10 cellular contexts compared by ENCODE assay signal in genomic region chr12:121009744-121010143, GRCh38. TPM values are rescaled to one million over a fixed set of nuclear protein-coding genes. Genes with fewer than 3 reads are reported as not detected.
DNase-seq lines count a peak whose midpoint lies in the region; ATAC-seq, FAIRE-seq and TF ChIP-seq lines count a peak whose summit lies in the region.
"Had no signal": no experiment of that assay in that cellular context is flagged by ENCODE, and none has a peak within 500 bp of the region (broad histone marks: within the 10 kb centered on the region; RNA-seq: fewer than 3 reads in every experiment).

No MANE protein-coding gene starts in this region.

- no peaks in the 10 kb centered on the region; the same call in 1 of the 2 replicates for H3K79me2 ChIP-seq in Loucy (ENCODE audit: insufficient read depth, low read length)
- H3K79me2 ChIP-seq in K562 (ENCODE audit: control insufficient read depth, insufficient read depth, low read length), result peaks cover under 1% of the 10 kb centered on the region; the same call in 2 of the 3 replicates
- peaks cover 3% of the 10 kb centered on the region for H3K79me2 ChIP-seq in HepG2 (ENCODE audit: insufficient read depth, low read length)

- H3K4me1 ChIP-seq in Loucy (ENCODE audit: insufficient read depth, low read length, poor library complexity, severe bottlenecking) (peaks cover 14% of the 10 kb centered on the region), K562 (replicated peaks in 1 of 2; ENCODE audit: control insufficient read depth in 2 of 2, insufficient read depth in 2 of 2, low read length in 2 of 2) (no peaks in the 10 kb centered on the region; a peak in 1 of 5 replicates), HepG2 (ENCODE audit: insufficient read depth, low read length) (peaks cover 3% of the 10 kb centered on the region)

- 76% methylated on average over 10 of the region's 10 CpGs for WGBS in K562 (ENCODE audit: insufficient coverage, low coverage, missing lambda C conversion rate)
- WGBS in HepG2 (ENCODE audit: low lambda C conversion rate), result 67% methylated on average over 10 of the region's 10 CpGs

- H3K4me2 ChIP-seq in Loucy (ENCODE audit: low read depth, low read length, poor library complexity, severe bottlenecking), result no peak overlapping the region
- H3K4me2 ChIP-seq in K562 (ENCODE audit: insufficient read depth, low read length), result no peak overlapping the region
- no peak overlapping the region for H3K4me2 ChIP-seq in HepG2 (ENCODE audit: low read depth, low read length)

- peaks cover 3% of the 10 kb centered on the region for H3K9me1 ChIP-seq in K562 (ENCODE audit: control insufficient read depth, insufficient read depth, low read length)

- POLR2A ChIA-PET in K562 (lab: Yijun Ruan, JAX) (interaction anchor here (1.2 kb wide), 1 partner anchor 13 kb away, joined by 5 read pairs; no protein-coding TSS in a partner anchor), HepG2 (lab: Yijun Ruan, JAX) (interaction anchor here (0.7 to 1.5 kb wide), 4 partner anchors 16 to 38 kb away, joined by 3 to 9 read pairs (median 4); no protein-coding TSS in a partner anchor)

- in situ Hi-C loops in K562 (cut with MboI), result no loop called here
- in situ Hi-C loops in HepG2 (cut with HindIII; ENCODE audit: extremely low pct_ligation_motif_present, low pct_unique_long_range_greater_than_20kb), result no loop called here

- H4K20me1 ChIP-seq in Loucy (ENCODE audit: insufficient read depth, low read length, poor library complexity, severe bottlenecking), result no peaks in the 10 kb centered on the region
- H4K20me1 ChIP-seq in K562 (replicated peaks; ENCODE audit: control insufficient read depth, insufficient read depth, low read length), result no peaks in the 10 kb centered on the region
- H4K20me1 ChIP-seq in HepG2 (ENCODE audit: insufficient read depth, low read length), result 0 out of 2 replicates have a peak, but pooled peaks cover 3% of the 10 kb centered on the region

- H3F3A ChIP-seq in Loucy (ENCODE audit: low read depth), result no peaks in the 10 kb centered on the region

- CTCF ChIA-PET in K562 (lab: Yijun Ruan, JAX; ENCODE audit: low intra/inter-chr PET ratio) (no interaction called here), HepG2 (lab: Yijun Ruan, JAX; ENCODE audit: low intra/inter-chr PET ratio, low total read pairs) (interaction anchor here (0.6 to 1.6 kb wide), 3 partner anchors 65 to 101 kb away, joined by 3 to 12 read pairs (median 4); no protein-coding TSS in a partner anchor)

- no peak overlapping the region for H3K27ac ChIP-seq in K562 (ENCODE audit: extremely low read depth, low read depth, low read length)
- no peak overlapping the region for H3K27ac ChIP-seq in HepG2 (ENCODE audit: extremely low read length, insufficient read depth, low read length)

- peak in 1 of 2 experiments; percentile 42; a peak in 2 of 4 replicates for TF ChIP-seq RAD21 in K562 (CRISPR knock-in tag; conservative IDR thresholded peaks at IDR 0.05 in 1 of 2, IDR thresholded peaks at IDR 0.05 in 1 of 2)
- peak; percentile 56 for TF ChIP-seq RAD21 in HepG2 (CRISPR knock-in tag; IDR thresholded peaks at IDR 0.05)

- peaks cover 7% of the 10 kb centered on the region; the same call in 1 of the 2 replicates for H3K36me3 ChIP-seq in Loucy (ENCODE audit: insufficient read depth, low read length)
- H3K36me3 ChIP-seq in K562 (ENCODE audit: control insufficient read depth, insufficient read depth, low read length), result peaks cover 66% of the 10 kb centered on the region; the same call in 2 of the 3 replicates
- H3K36me3 ChIP-seq in HepG2 (replicated peaks in 1 of 2; ENCODE audit: control insufficient read depth in 1 of 2, insufficient read depth in 2 of 2, low read length in 2 of 2), result peaks cover 12 to 56% of the 10 kb centered on the region in 2 experiments

- intact Hi-C loops in K562 (cut with micrococcal nuclease) (loop anchor here (5.0 to 10.0 kb wide), 3 partner anchors 85 to 205 kb away; partner anchors contain the start of gene P2RX4), HepG2 (cut with micrococcal nuclease; ENCODE audit: unreplicated experiment) (loop anchor here (2.0 kb wide), 1 partner anchor 51 kb away; no protein-coding TSS in a partner anchor)

- TF ChIP-seq EP300 in K562 (IDR thresholded peaks at IDR 0.05; ENCODE audit: low read length), result no peak
- TF ChIP-seq EP300 in HepG2 (IDR thresholded peaks at IDR 0.05; ENCODE audit: low read depth in 2 of 2, low read length in 2 of 2), result no peak
- TF ChIP-seq EP300 in HepG2 (CRISPR knock-in tag; IDR thresholded peaks at IDR 0.05; ENCODE audit: borderline replicate concordance), result no peak

- no peak for FAIRE-seq in K562 (lab: Jason Lieb, UNC)
- peak; percentile 82 for FAIRE-seq in HepG2 (lab: Jason Lieb, UNC)

- peak; percentile 48 for TF ChIP-seq CTCF in Loucy (conservative IDR thresholded peaks at IDR 0.05; ENCODE audit: low read length)
- TF ChIP-seq CTCF in K562 (IDR thresholded peaks at IDR 0.05 in 2 of 3, conservative IDR thresholded peaks at IDR 0.05 in 1 of 3; ENCODE audit: insufficient read depth in 2 of 3, low read depth in 1 of 3, low read length in 3 of 3), result peak; percentile 15 to 48 (median 38); a peak in 4 of 6 replicates
- TF ChIP-seq CTCF in HepG2 (CRISPR knock-in tag; IDR thresholded peaks at IDR 0.05), result peak; percentile 81

- H3K9me3 ChIP-seq in Loucy (ENCODE audit: insufficient read depth, low read depth, low read length) (no peaks in the 10 kb centered on the region), K562 (replicated peaks; ENCODE audit: control insufficient read depth, insufficient read depth, low read depth, low read length) (no peaks in the 10 kb centered on the region), HepG2 (ENCODE audit: low read length) (no peaks in the 10 kb centered on the region)

- BruUV-seq in K562 (replicated peaks; lab: Mats Ljungman, UMichigan) (no TSS peak), HepG2 (replicated peaks; lab: Mats Ljungman, UMichigan) (no TSS peak)

- H3K9ac ChIP-seq in Loucy (ENCODE audit: low read depth, low read length, poor library complexity, severe bottlenecking) (no peak overlapping the region), K562 (ENCODE audit: insufficient read depth in 1 of 2, low read depth in 2 of 2, low read length in 2 of 2) (no peak overlapping the region), HepG2 (ENCODE audit: insufficient read depth, low read depth, low read length) (no peak overlapping the region)

- TF ChIP-seq POLR2A in K562 (conservative IDR thresholded peaks at IDR 0.05) (no peak), HepG2 (IDR thresholded peaks at IDR 0.05; ENCODE audit: insufficient read depth in 1 of 2, low read depth in 2 of 2, low read length in 2 of 2) (no peak)

- no peaks in the 10 kb centered on the region for H3K9me2 ChIP-seq in Loucy (replicated peaks; ENCODE audit: low read depth, low read length)

- ATAC-seq in K562, result peak; percentile 71
- ATAC-seq in HepG2, result peak; percentile 76
- ATAC-seq in HG02798 (IDR thresholded peaks at IDR 0.05; ENCODE audit: poor library complexity, unreplicated experiment), result no peak
- ATAC-seq in GM18519 (IDR thresholded peaks at IDR 0.05; ENCODE audit: low FRiP score, unreplicated experiment), result no peak
- no peak for ATAC-seq in HG03442 (IDR thresholded peaks at IDR 0.05; ENCODE audit: unreplicated experiment)
- ATAC-seq in HG03139 (IDR thresholded peaks at IDR 0.05; ENCODE audit: unreplicated experiment), result no peak

- DNase-seq in Ammon's horn (ENCODE audit: low spot score), result peak; percentile 17
- DNase-seq in K562 (ENCODE audit: extremely low read depth in 1 of 4, low spot score in 3 of 4), result no peak
- peak; percentile 49 for DNase-seq in HepG2 (ENCODE audit: low spot score)

- H3K4me3 ChIP-seq in Loucy (ENCODE audit: low read length, poor library complexity, severe bottlenecking) (no peak overlapping the region), K562 (no peak overlapping the region), HepG2 (replicated peaks in 1 of 3; ENCODE audit: insufficient read depth in 1 of 3, low read depth in 2 of 3, low read length in 3 of 3) (no peak overlapping the region)

- H3K27me3 ChIP-seq in Loucy (ENCODE audit: insufficient read depth, low read length, poor library complexity, severe bottlenecking), result no peaks in the 10 kb centered on the region
- no peaks in the 10 kb centered on the region for H3K27me3 ChIP-seq in K562 (ENCODE audit: control insufficient read depth in 2 of 2, insufficient read depth in 2 of 2, low read length in 2 of 2)
- H3K27me3 ChIP-seq in HepG2 (ENCODE audit: control insufficient read depth in 1 of 2, insufficient read depth in 2 of 2, low read length in 2 of 2), result no peaks in the 10 kb centered on the region

- H2AFZ ChIP-seq in Loucy (ENCODE audit: low read length), result no peak overlapping the region
- no peak overlapping the region for H2AFZ ChIP-seq in K562 (ENCODE audit: low read depth, low read length)
- H2AFZ ChIP-seq in HepG2 (ENCODE audit: low read length), result no peak overlapping the region

RNA-seq across cellular contexts. Expression of gene C12orf43, which starts 6.5 kb away (rescaled TPM):
- total RNA-seq in K562 (2011; cell fraction: chromatin; rRNA removed; ENCODE audit: low replicate concordance), result 13.8 and 21.2 TPM in 2 replicates
- 13.0 and 18.5 TPM in 2 replicates for total RNA-seq in K562 (2011; cell fraction: nucleolus; rRNA removed)
- 15.0 and 20.5 TPM in 2 replicates for total RNA-seq in K562 (2011; cell fraction: nucleoplasm; rRNA removed)
- total RNA-seq in K562 (2014; rRNA removed), result 21.6 and 22.3 TPM in 2 replicates
- total RNA-seq in K562 (2014; rRNA removed; fragmentation: Illumina TruSeq; extraction: Trizol), result 10.4 and 11.4 TPM in 2 replicates
- total RNA-seq in K562 (2015; rRNA removed; fragmentation: Illumina TruSeq; extraction: Trizol), result 15.7 and 16.8 TPM in 2 replicates
- total RNA-seq in K562 (2021), result 19.6 and 20.8 TPM in 2 replicates
- polyA plus RNA-seq in K562 (2011; rRNA removed), result 9.8 and 10.5 TPM in 2 replicates
- polyA plus RNA-seq in K562 (2011; cell fraction: cytosol; rRNA removed), result 8.8 and 11.0 TPM in 2 replicates
- polyA plus RNA-seq in K562 (2011; cell fraction: nucleus; rRNA removed), result 8.4 and 9.5 TPM in 2 replicates
- polyA plus RNA-seq in K562 (2012), result 11.7 and 14.4 TPM in 2 replicates
- polyA plus RNA-seq in K562 (2014; fragmentation: Illumina TruSeq; extraction: Trizol), result 15.4 and 17.6 TPM in 2 replicates
- polyA plus RNA-seq in K562 (2014; fragmentation: Nextera tagmentation; extraction: Ambion mirVana), result 1 to 10 TPM; 4.3 to 6.5 TPM
- polyA plus RNA-seq in K562 (2014; rRNA removed), result 22.2 and 25.2 TPM in 2 replicates
- polyA minus RNA-seq in K562 (2011; rRNA and poly(A)+ RNA removed), result 5.5 and 6.8 TPM in 2 replicates
- polyA minus RNA-seq in K562 (2011; cell fraction: cytosol; rRNA and poly(A)+ RNA removed), result 2.1 and 6.1 TPM in 2 replicates
- 6.5 and 8.1 TPM in 2 replicates for polyA minus RNA-seq in K562 (2011; cell fraction: nucleus; rRNA and poly(A)+ RNA removed)
- 11.1 and 12.9 TPM in 2 replicates for total RNA-seq in HepG2 (2016; rRNA removed; fragmentation: Illumina TruSeq; extraction: Trizol)
- 2.9 and 3.0 TPM in 2 replicates for total RNA-seq in HepG2 (2016; cell fraction: cytosol; rRNA removed; fragmentation: Illumina TruSeq; extraction: Trizol; ENCODE audit: low read depth)
- total RNA-seq in HepG2 (2016; cell fraction: insoluble cytoplasmic fraction; rRNA removed; fragmentation: Illumina TruSeq; extraction: Trizol), result 11.4 and 12.4 TPM in 2 replicates
- total RNA-seq in HepG2 (2016; cell fraction: membrane; rRNA removed; fragmentation: Illumina TruSeq; extraction: Trizol), result 6.7 and 7.4 TPM in 2 replicates
- total RNA-seq in HepG2 (2016; cell fraction: nucleus; rRNA removed; fragmentation: Illumina TruSeq; extraction: Trizol), result 6.3 and 8.5 TPM in 2 replicates
- polyA plus RNA-seq in HepG2 (2011; rRNA removed), result 7.5 and 7.9 TPM in 2 replicates
- 7.3 TPM in 2 replicates for polyA plus RNA-seq in HepG2 (2011; cell fraction: cytosol; rRNA removed)
- polyA plus RNA-seq in HepG2 (2011; cell fraction: nucleus; rRNA removed), result 5.4 and 5.7 TPM in 2 replicates
- 4.9 and 5.2 TPM in 2 replicates for polyA plus RNA-seq in HepG2 (2012)
- 2.1 and 2.4 TPM in 2 replicates for polyA plus RNA-seq in HepG2 (2016; cell fraction: cytosol; fragmentation: Illumina TruSeq; extraction: Trizol; ENCODE audit: low read depth)
- 15.7 and 18.4 TPM in 2 replicates for polyA plus RNA-seq in HepG2 (2016; cell fraction: insoluble cytoplasmic fraction; fragmentation: Illumina TruSeq; extraction: Trizol; ENCODE audit: low read depth)
- polyA plus RNA-seq in HepG2 (2016; cell fraction: membrane; fragmentation: Illumina TruSeq; extraction: Trizol; ENCODE audit: low read depth), result 4.8 and 5.4 TPM in 2 replicates
- polyA plus RNA-seq in HepG2 (2016; cell fraction: nucleus; fragmentation: Illumina TruSeq; extraction: Trizol; ENCODE audit: insufficient read depth, low read depth), result 11.1 and 11.5 TPM in 2 replicates
- polyA minus RNA-seq in HepG2 (2011; rRNA and poly(A)+ RNA removed; ENCODE audit: low replicate concordance), result 5.8 and 9.3 TPM in 2 replicates
- polyA minus RNA-seq in HepG2 (2011; cell fraction: cytosol; rRNA and poly(A)+ RNA removed), result 3.1 and 3.3 TPM in 2 replicates
- polyA minus RNA-seq in HepG2 (2011; cell fraction: nucleus; rRNA and poly(A)+ RNA removed), result 8.5 and 12.4 TPM in 2 replicates

RNA-seq across cellular contexts. Expression of gene OASL, which starts 29.3 kb away (rescaled TPM):
- total RNA-seq in K562 (2011; cell fraction: chromatin; rRNA removed; ENCODE audit: low replicate concordance), result not detected in 2 replicates
- total RNA-seq in K562 (2011; cell fraction: nucleolus; rRNA removed), result not detected in 2 replicates
- total RNA-seq in K562 (2011; cell fraction: nucleoplasm; rRNA removed), result not detected in 2 replicates
- total RNA-seq in K562 (2014; rRNA removed) (not detected in 2 replicates), K562 (2014; rRNA removed; fragmentation: Illumina TruSeq; extraction: Trizol) (not detected in 2 replicates), K562 (2015; rRNA removed; fragmentation: Illumina TruSeq; extraction: Trizol) (0.14 TPM in 1 of 2 replicates, not detected in the other), K562 (2021) (not detected in 2 replicates), HepG2 (2016; rRNA removed; fragmentation: Illumina TruSeq; extraction: Trizol) (0.18 and 0.22 TPM in 2 replicates)
- polyA plus RNA-seq in K562 (2011; rRNA removed) (not detected in 2 replicates), K562 (2014; fragmentation: Illumina TruSeq; extraction: Trizol) (not detected in 2 replicates), K562 (2014; fragmentation: Nextera tagmentation; extraction: Ambion mirVana) (not detected), K562 (2014; rRNA removed) (not detected in 2 replicates), HepG2 (2011; rRNA removed) (0.09 and 0.11 TPM in 2 replicates)
- not detected in 2 replicates for polyA plus RNA-seq in K562 (2011; cell fraction: cytosol; rRNA removed)
- not detected in 2 replicates for polyA plus RNA-seq in K562 (2011; cell fraction: nucleus; rRNA removed)
- 0.07 TPM in 1 of 2 replicates, not detected in the other for polyA plus RNA-seq in K562 (2012)
- not detected in 2 replicates for polyA minus RNA-seq in K562 (2011; rRNA and poly(A)+ RNA removed)
- polyA minus RNA-seq in K562 (2011; cell fraction: cytosol; rRNA and poly(A)+ RNA removed), result not detected in 2 replicates
- polyA minus RNA-seq in K562 (2011; cell fraction: nucleus; rRNA and poly(A)+ RNA removed), result not detected in 2 replicates
- total RNA-seq in HepG2 (2016; cell fraction: cytosol; rRNA removed; fragmentation: Illumina TruSeq; extraction: Trizol; ENCODE audit: low read depth), result 0.18 and 0.30 TPM in 2 replicates
- 0.19 and 0.21 TPM in 2 replicates for total RNA-seq in HepG2 (2016; cell fraction: insoluble cytoplasmic fraction; rRNA removed; fragmentation: Illumina TruSeq; extraction: Trizol)
- 0.15 and 0.31 TPM in 2 replicates for total RNA-seq in HepG2 (2016; cell fraction: membrane; rRNA removed; fragmentation: Illumina TruSeq; extraction: Trizol)
- total RNA-seq in HepG2 (2016; cell fraction: nucleus; rRNA removed; fragmentation: Illumina TruSeq; extraction: Trizol), result not detected in 2 replicates
- polyA plus RNA-seq in HepG2 (2011; cell fraction: cytosol; rRNA removed), result 0.05 and 0.09 TPM in 2 replicates
- not detected in 2 replicates for polyA plus RNA-seq in HepG2 (2011; cell fraction: nucleus; rRNA removed)
- polyA plus RNA-seq in HepG2 (2012), result 0.07 TPM in 1 of 2 replicates, not detected in the other
- 0.18 and 0.25 TPM in 2 replicates for polyA plus RNA-seq in HepG2 (2016; cell fraction: cytosol; fragmentation: Illumina TruSeq; extraction: Trizol; ENCODE audit: low read depth)
- 0.20 and 0.21 TPM in 2 replicates for polyA plus RNA-seq in HepG2 (2016; cell fraction: insoluble cytoplasmic fraction; fragmentation: Illumina TruSeq; extraction: Trizol; ENCODE audit: low read depth)
- 0.14 and 0.29 TPM in 2 replicates for polyA plus RNA-seq in HepG2 (2016; cell fraction: membrane; fragmentation: Illumina TruSeq; extraction: Trizol; ENCODE audit: low read depth)
- 0.37 TPM in 1 of 2 replicates, not detected in the other for polyA plus RNA-seq in HepG2 (2016; cell fraction: nucleus; fragmentation: Illumina TruSeq; extraction: Trizol; ENCODE audit: insufficient read depth, low read depth)
- polyA minus RNA-seq in HepG2 (2011; rRNA and poly(A)+ RNA removed; ENCODE audit: low replicate concordance), result 0.46 and 6.9 TPM in 2 replicates
- polyA minus RNA-seq in HepG2 (2011; cell fraction: cytosol; rRNA and poly(A)+ RNA removed), result not detected in 2 replicates
- not detected in 2 replicates for polyA minus RNA-seq in HepG2 (2011; cell fraction: nucleus; rRNA and poly(A)+ RNA removed)

RNA-seq across cellular contexts. Expression of gene HNF1A, which starts 31.4 kb away (rescaled TPM):
- total RNA-seq in K562 (2011; cell fraction: chromatin; rRNA removed; ENCODE audit: low replicate concordance), result not detected in 2 replicates
- total RNA-seq in K562 (2011; cell fraction: nucleolus; rRNA removed), result 0.17 TPM in 1 of 2 replicates, not detected in the other
- not detected in 2 replicates for total RNA-seq in K562 (2011; cell fraction: nucleoplasm; rRNA removed)
- not detected in 2 replicates for total RNA-seq in K562 (2014; rRNA removed)
- total RNA-seq in K562 (2014; rRNA removed; fragmentation: Illumina TruSeq; extraction: Trizol), result not detected in 2 replicates
- not detected in 2 replicates for total RNA-seq in K562 (2015; rRNA removed; fragmentation: Illumina TruSeq; extraction: Trizol)
- total RNA-seq in K562 (2021), result not detected in 2 replicates
- polyA plus RNA-seq in K562 (2011; rRNA removed), result not detected in 2 replicates
- 0.03 TPM in 1 of 2 replicates, not detected in the other for polyA plus RNA-seq in K562 (2011; cell fraction: cytosol; rRNA removed)
- not detected in 2 replicates for polyA plus RNA-seq in K562 (2011; cell fraction: nucleus; rRNA removed)
- polyA plus RNA-seq in K562 (2012), result 0.03 TPM in 1 of 2 replicates, not detected in the other
- not detected in 2 replicates for polyA plus RNA-seq in K562 (2014; fragmentation: Illumina TruSeq; extraction: Trizol)
- not detected for polyA plus RNA-seq in K562 (2014; fragmentation: Nextera tagmentation; extraction: Ambion mirVana)
- polyA plus RNA-seq in K562 (2014; rRNA removed), result not detected in 2 replicates
- polyA minus RNA-seq in K562 (2011; rRNA and poly(A)+ RNA removed), result not detected in 2 replicates
- not detected in 2 replicates for polyA minus RNA-seq in K562 (2011; cell fraction: cytosol; rRNA and poly(A)+ RNA removed)
- not detected in 2 replicates for polyA minus RNA-seq in K562 (2011; cell fraction: nucleus; rRNA and poly(A)+ RNA removed)
- 27.0 and 34.7 TPM in 2 replicates for total RNA-seq in HepG2 (2016; rRNA removed; fragmentation: Illumina TruSeq; extraction: Trizol)
- 8.0 and 9.3 TPM in 2 replicates for total RNA-seq in HepG2 (2016; cell fraction: cytosol; rRNA removed; fragmentation: Illumina TruSeq; extraction: Trizol; ENCODE audit: low read depth)
- 23.4 and 36.7 TPM in 2 replicates for total RNA-seq in HepG2 (2016; cell fraction: insoluble cytoplasmic fraction; rRNA removed; fragmentation: Illumina TruSeq; extraction: Trizol)
- total RNA-seq in HepG2 (2016; cell fraction: membrane; rRNA removed; fragmentation: Illumina TruSeq; extraction: Trizol), result 19.4 and 20.4 TPM in 2 replicates
- total RNA-seq in HepG2 (2016; cell fraction: nucleus; rRNA removed; fragmentation: Illumina TruSeq; extraction: Trizol), result 29.9 and 31.7 TPM in 2 replicates
- polyA plus RNA-seq in HepG2 (2011; rRNA removed), result 13.4 and 18.2 TPM in 2 replicates
- 7.6 and 12.7 TPM in 2 replicates for polyA plus RNA-seq in HepG2 (2011; cell fraction: cytosol; rRNA removed)
- 41.8 and 43.1 TPM in 2 replicates for polyA plus RNA-seq in HepG2 (2011; cell fraction: nucleus; rRNA removed)
- 21.5 and 22.4 TPM in 2 replicates for polyA plus RNA-seq in HepG2 (2012)
- 6.0 and 7.0 TPM in 2 replicates for polyA plus RNA-seq in HepG2 (2016; cell fraction: cytosol; fragmentation: Illumina TruSeq; extraction: Trizol; ENCODE audit: low read depth)
- 27.7 and 38.7 TPM in 2 replicates for polyA plus RNA-seq in HepG2 (2016; cell fraction: insoluble cytoplasmic fraction; fragmentation: Illumina TruSeq; extraction: Trizol; ENCODE audit: low read depth)
- polyA plus RNA-seq in HepG2 (2016; cell fraction: membrane; fragmentation: Illumina TruSeq; extraction: Trizol; ENCODE audit: low read depth), result 13.6 and 14.7 TPM in 2 replicates
- polyA plus RNA-seq in HepG2 (2016; cell fraction: nucleus; fragmentation: Illumina TruSeq; extraction: Trizol; ENCODE audit: insufficient read depth, low read depth), result 64.2 and 66.0 TPM in 2 replicates
- polyA minus RNA-seq in HepG2 (2011; rRNA and poly(A)+ RNA removed; ENCODE audit: low replicate concordance), result 56.3 TPM in 1 of 2 replicates, not detected in the other
- 14.7 and 17.2 TPM in 2 replicates for polyA minus RNA-seq in HepG2 (2011; cell fraction: cytosol; rRNA and poly(A)+ RNA removed)
- polyA minus RNA-seq in HepG2 (2011; cell fraction: nucleus; rRNA and poly(A)+ RNA removed), result 16.5 and 21.5 TPM in 2 replicates
- total RNA-seq: activated CD8-positive, alpha-beta memory T cell treated with anti-CD3 and anti-CD28 coated beads for 36 hours; mononuclear cell had no signal

Comparison
In these comparisons a context has a peak if more than half of its experiments do, and no peak if none do; other contexts are left out.
1. DNase-seq: peak in Ammon's horn (single experiment) and HepG2 (single experiment); none in K562 (0 of 4).
2. ATAC-seq: peak in K562 (single experiment) and HepG2 (single experiment); none in HG02798 (single experiment), GM18519 (single experiment), HG03442 (single experiment) and HG03139 (single experiment).
3. RNA of gene HNF1A, which starts 31.4 kb away (total RNA-seq): 8.0 to 36.7 TPM in HepG2; 0.17 TPM in K562; every median in the first group is over 4 times any median in the second.
4. Peak in every context shown above with its lines, with median percentiles within 50 percentile points of each other: CTCF ChIP-seq.